ENCODE assay signal across 26 cellular contexts in genomic region chr6:2721219-2721618, GRCh38. TPM values are rescaled to one million over a fixed set of nuclear protein-coding genes. Genes with fewer than 3 reads are reported as not detected.
A peak's percentile ranks its signal among the peaks of the same experiment; 100 is the strongest.
DNase-seq lines count a peak whose midpoint lies in the region; ATAC-seq, FAIRE-seq and TF ChIP-seq lines count a peak whose summit lies in the region.
"Had no signal": no experiment of that assay in that cellular context is flagged by ENCODE, and none has a peak within 500 bp of the region (broad histone marks: within the 10 kb centered on the region; RNA-seq: fewer than 3 reads in every experiment).

No MANE protein-coding gene starts in this region.

- ATAC-seq in GM18907 (IDR thresholded peaks at IDR 0.05; ENCODE audit: unreplicated experiment) (no peak), GM21576 (IDR thresholded peaks at IDR 0.05; ENCODE audit: unreplicated experiment) (no peak)
- ATAC-seq: GM12878 had no signal

- no peaks in the 10 kb centered on the region for H3K79me2 ChIP-seq in astrocyte (ENCODE audit: insufficient read depth, low read length)

- H3K4me3 ChIP-seq in astrocyte (ENCODE audit: insufficient read depth, low read depth, low read length): no peak overlapping the region
- no peak overlapping the region for H3K4me3 ChIP-seq in SJCRH30
- H3K4me3 ChIP-seq: BLaER1, GM12878 had no signal

- no peak overlapping the region for H3K4me3 Mint-ChIP-seq in astrocyte (ENCODE audit: unreplicated experiment)
- H3K4me3 Mint-ChIP-seq: CD14-positive monocyte; CD4-positive, alpha-beta memory T cell; CD4-positive, CD25-positive, alpha-beta regulatory T cell; CD8-positive, alpha-beta memory T cell had no signal

- H4K20me1 ChIP-seq in astrocyte (ENCODE audit: insufficient read depth, low read length): no peaks in the 10 kb centered on the region
- H4K20me1 ChIP-seq: BLaER1 had no signal

- peaks cover 10% of the 10 kb centered on the region for H3K9me3 Mint-ChIP-seq in astrocyte (ENCODE audit: unreplicated experiment)

- peaks cover 4% of the 10 kb centered on the region for H3K36me3 Mint-ChIP-seq in astrocyte (ENCODE audit: low read depth, unreplicated experiment)
- H3K36me3 Mint-ChIP-seq: CD4-positive, CD25-positive, alpha-beta regulatory T cell had no signal

- DNase-seq in OCI-M2 (lab: John Stamatoyannopoulos, UW; ENCODE audit: unreplicated experiment): peak; percentile 54
- no peak for DNase-seq in astrocyte (ENCODE audit: low read depth)
- DNase-seq in SJCRH30: no peak
- DNase-seq: 8988T; ACHN; BE2C; C1 segment of cervical spinal cord; CD4-positive, alpha-beta memory T cell; CD4-positive, CD25-positive, alpha-beta regulatory T cell; CD8-positive, alpha-beta memory T cell; COR-L47; DMS 273 treated with DMSO at 0.1 percent for 48 hours; DMS153; DMS53; DMS79; DND-41; EL; GDM1 had no signal

- TF ChIP-seq CTCF in astrocyte (IDR thresholded peaks at IDR 0.05; ENCODE audit: insufficient read depth, low read depth, low read length): no peak

- H3K36me3 ChIP-seq in astrocyte (ENCODE audit: insufficient read depth, low read length) (no peaks in the 10 kb centered on the region), SJCRH30 (no peaks in the 10 kb centered on the region)
- H3K36me3 ChIP-seq: BE2C, BLaER1 had no signal

- peaks cover 16% of the 10 kb centered on the region for H3K4me1 Mint-ChIP-seq in astrocyte (ENCODE audit: low read depth, unreplicated experiment)
- H3K4me1 Mint-ChIP-seq: CD4-positive, alpha-beta memory T cell; CD8-positive, alpha-beta memory T cell had no signal

- no peak overlapping the region for H3K27ac ChIP-seq in astrocyte (ENCODE audit: low read depth, low read length)
- no peak overlapping the region for H3K27ac ChIP-seq in SJCRH30
- H3K27ac ChIP-seq: BLaER1 had no signal

- peak overlapping the region; percentile 5 for H3K27ac Mint-ChIP-seq in astrocyte (ENCODE audit: unreplicated experiment)
- H3K27ac Mint-ChIP-seq: CD14-positive monocyte; CD4-positive, alpha-beta memory T cell; CD4-positive, CD25-positive, alpha-beta regulatory T cell; CD8-positive, alpha-beta memory T cell had no signal

- H3K9ac ChIP-seq in astrocyte (ENCODE audit: low read length): no peak overlapping the region
- H3K9ac ChIP-seq: BLaER1 had no signal

- H3K27me3 ChIP-seq in astrocyte (ENCODE audit: insufficient read depth, low read length): peaks cover 2% of the 10 kb centered on the region
- H3K27me3 ChIP-seq in SJCRH30: no peaks in the 10 kb centered on the region
- H3K27me3 ChIP-seq: BLaER1 had no signal

- H3K4me2 ChIP-seq in astrocyte (ENCODE audit: low read length): no peak overlapping the region
- H3K4me2 ChIP-seq: BLaER1 had no signal

- H3K4me1 ChIP-seq in astrocyte (ENCODE audit: insufficient read depth, low read length) (peaks cover 11% of the 10 kb centered on the region), SJCRH30 (no peaks in the 10 kb centered on the region)
- H3K4me1 ChIP-seq: BE2C had no signal

- no peak overlapping the region for H2AFZ ChIP-seq in astrocyte (ENCODE audit: low read depth, low read length)

- no peaks in the 10 kb centered on the region for H3K27me3 Mint-ChIP-seq in astrocyte (ENCODE audit: low read depth, unreplicated experiment)

- no peaks in the 10 kb centered on the region for H3K9me3 ChIP-seq in astrocyte (ENCODE audit: insufficient read depth, low read depth, low read length)
- no peaks in the 10 kb centered on the region for H3K9me3 ChIP-seq in SJCRH30 (replicated peaks)
- H3K9me3 ChIP-seq: BE2C had no signal

- no peak for FAIRE-seq in astrocyte (lab: Jason Lieb, UNC)
- FAIRE-seq: A204.1, GM12878, GM12892, GM18507 had no signal

RNA-seq across cellular contexts. Expression of gene MYLK4, which starts 29.5 kb away (rescaled TPM):
- total RNA-seq in astrocyte: 0.23 and 0.55 TPM in 2 replicates
- total RNA-seq in SJCRH30 (2014; rRNA removed; shearing (Covaris generic)): 2.3 and 3.0 TPM in 2 replicates

RNA-seq across cellular contexts. Expression of gene WRNIP1, which starts 44.0 kb away (rescaled TPM):
- total RNA-seq in astrocyte: 31.3 and 31.5 TPM in 2 replicates
- 68.3 and 74.8 TPM in 2 replicates for total RNA-seq in SJCRH30 (2014; rRNA removed; shearing (Covaris generic))
